Comparison of ENCODE assay signal across 25 cellular contexts in genomic region chr4:155891058-155891457, GRCh38. TPM values are rescaled to one million over a fixed set of nuclear protein-coding genes. Genes with fewer than 3 reads are reported as not detected.
"Had no signal": no experiment of that assay in that cellular context is flagged by ENCODE, and none has a peak within 500 bp of the region (broad histone marks: within the 10 kb centered on the region; RNA-seq: fewer than 3 reads in every experiment).

No MANE protein-coding gene starts in this region.

- H3K4me3 ChIP-seq: dorsolateral prefrontal cortex, ovary, right lobe of liver, spleen, upper lobe of right lung had no signal

- H3K27me3 ChIP-seq: dorsolateral prefrontal cortex, ovary, right lobe of liver, spleen, upper lobe of right lung had no signal

- H3K36me3 ChIP-seq: ovary, right lobe of liver, spleen, upper lobe of right lung had no signal

- DNase-seq: activated CD4-positive, CD25-positive, alpha-beta regulatory T cell treated with anti-CD3 and anti-CD28 coated beads, Interleukin-2, amount 50 U/mL, for 72 hours; activated naive CD4-positive, alpha-beta T cell; activated naive CD8-positive, alpha-beta T cell treated with anti-CD3 and anti-CD28 coated beads, Interleukin-2, amount 10 ng/mL, durations not matched to agents 7 days and 5 days; anterior cingulate cortex; dorsolateral prefrontal cortex; endodermal cell; erythroblast; foreskin fibroblast; glutamatergic neuron; hypothalamus; kidney glomerular epithelial cell; ovary; right lobe of liver; spleen; stimulated activated CD4-positive, alpha-beta T cell treated with anti-CD3 and anti-CD28 coated beads, Interleukin-1b, Interleukin-23, amount 100 ng/mL, for 48 hours; stimulated activated naive CD8-positive, alpha-beta T cell treated with anti-CD3 and anti-CD28 coated beads, Interleukin-15, amount 100 ng/mL, for 72 hours; T-helper 1 cell; T1000; upper lobe of right lung had no signal

- H3K27ac ChIP-seq: dorsolateral prefrontal cortex, ovary, right lobe of liver, spleen, upper lobe of right lung had no signal

- ATAC-seq: right lobe of liver; stimulated activated naive CD8-positive, alpha-beta T cell treated with anti-CD3 and anti-CD28 coated beads, Interleukin-15, amount 100 ng/mL, for 72 hours; upper lobe of right lung had no signal

- H3K4me1 ChIP-seq: upper lobe of right lung had no signal

- H3K9me3 ChIP-seq: ovary, right lobe of liver, upper lobe of right lung had no signal

RNA-seq across cellular contexts. Expression of gene TDO2, which starts 12.4 kb away (rescaled TPM):
- total RNA-seq: activated CD8-positive, alpha-beta memory T cell treated with anti-CD3 and anti-CD28 coated beads for 36 hours; activated naive CD8-positive, alpha-beta T cell treated with anti-CD3 and anti-CD28 coated beads, Interleukin-2, amount 10 ng/mL, durations not matched to agents 7 days and 5 days; endodermal cell; mesenteric fat pad; neural crest cell; pulmonary artery endothelial cell; temporal lobe had no signal

RNA-seq across cellular contexts. Expression of gene ASIC5, which starts 25.0 kb away (rescaled TPM):
- total RNA-seq: activated CD8-positive, alpha-beta memory T cell treated with anti-CD3 and anti-CD28 coated beads for 36 hours; activated naive CD8-positive, alpha-beta T cell treated with anti-CD3 and anti-CD28 coated beads, Interleukin-2, amount 10 ng/mL, durations not matched to agents 7 days and 5 days; dorsolateral prefrontal cortex; endodermal cell; lower leg skin; mesenteric fat pad; neural crest cell; ovary; pulmonary artery endothelial cell; right lobe of liver; spleen; temporal lobe; upper lobe of right lung had no signal
- polyA plus RNA-seq: ovary, spleen had no signal
